In genomic region chr15:41967506-41968206, GRCh38 we compare ENCODE assay signal across 8 cellular contexts.
A peak's percentile ranks its signal among the peaks of the same experiment; 100 is the strongest.
DNase-seq lines count a peak whose midpoint lies in the region; ATAC-seq and TF ChIP-seq lines count a peak whose summit lies in the region.
"Had no signal": no experiment of that assay in that cellular context is flagged by ENCODE, and none has a peak within 500 bp of the region (broad histone marks: within the 10 kb centered on the region; RNA-seq: fewer than 3 reads in every experiment).

No MANE protein-coding gene starts in this region.

- H3K9me2 ChIP-seq in SU-DHL-6 (replicated peaks; ENCODE audit: insufficient read depth, low read length), result no peaks in the 10 kb centered on the region

- H3K9ac ChIP-seq in SU-DHL-6 (ENCODE audit: low read length), result peak overlapping the region; percentile 22; the same call in 1 of the 2 replicates

- no peak for TF ChIP-seq CTCF in SU-DHL-6 (IDR thresholded peaks at IDR 0.05; ENCODE audit: insufficient read depth, low read length, poor library complexity, severe bottlenecking)

- no peak for ATAC-seq in stimulated activated effector memory CD8-positive, alpha-beta T cell treated with anti-CD3 and anti-CD28 coated beads, Interleukin-12 subunit alpha, Interleukin-12 subunit beta, amount 100 ng/mL, for 72 hours
- ATAC-seq in HG02973 (IDR thresholded peaks at IDR 0.05; ENCODE audit: unreplicated experiment), result no peak

- no peak overlapping the region for H3K4me3 ChIP-seq in SU-DHL-6 (ENCODE audit: insufficient read depth, low read length, poor library complexity, severe bottlenecking)

- peaks cover 21% of the 10 kb centered on the region for H3F3A ChIP-seq in SU-DHL-6 (ENCODE audit: insufficient read depth)

- peak overlapping the region; percentile 27 for H3K4me3 Mint-ChIP-seq in stimulated activated effector memory CD8-positive, alpha-beta T cell treated with anti-CD3 and anti-CD28 coated beads, Interleukin-12 subunit alpha, Interleukin-12 subunit beta, amount 100 ng/mL, for 72 hours

- H3K27me3 ChIP-seq in SU-DHL-6 (ENCODE audit: low read length), result no peaks in the 10 kb centered on the region

- H3K4me2 ChIP-seq in SU-DHL-6 (ENCODE audit: low read depth, low read length, poor library complexity, severe bottlenecking), result peak overlapping the region; percentile 51

- peaks cover 8% of the 10 kb centered on the region; the same call in 1 of the 2 replicates for H3K79me2 ChIP-seq in SU-DHL-6 (ENCODE audit: insufficient read depth, low read length)

- DNase-seq in GM19240 (ENCODE audit: insufficient read length, low spot score) (peak; percentile 45), glomerular visceral epithelial cell (ENCODE audit: extremely low spot score) (peak; percentile 86), 8988T (no peak), T-helper 9 cell (no peak)
- DNase-seq in stimulated activated effector memory CD8-positive, alpha-beta T cell treated with anti-CD3 and anti-CD28 coated beads, Interleukin-12 subunit alpha, Interleukin-12 subunit beta, amount 100 ng/mL, for 72 hours (ENCODE audit: low spot score in 2 of 2), result no peak
- DNase-seq: stimulated activated naive CD4-positive, alpha-beta T cell treated with Interleukin-2 at 50 U/mL for 16 hours had no signal

- no peaks in the 10 kb centered on the region for H3K36me3 ChIP-seq in SU-DHL-6 (ENCODE audit: low read length)

- peak overlapping the region; percentile 83 for H3K27ac Mint-ChIP-seq in stimulated activated effector memory CD8-positive, alpha-beta T cell treated with anti-CD3 and anti-CD28 coated beads, Interleukin-12 subunit alpha, Interleukin-12 subunit beta, amount 100 ng/mL, for 72 hours

- peaks cover 61% of the 10 kb centered on the region for H3K36me3 Mint-ChIP-seq in stimulated activated effector memory CD8-positive, alpha-beta T cell treated with anti-CD3 and anti-CD28 coated beads, Interleukin-12 subunit alpha, Interleukin-12 subunit beta, amount 100 ng/mL, for 72 hours

- H3K9me3 ChIP-seq in SU-DHL-6 (ENCODE audit: insufficient read depth, low read length), result no peaks in the 10 kb centered on the region

- peaks cover 60% of the 10 kb centered on the region for H3K4me1 Mint-ChIP-seq in stimulated activated effector memory CD8-positive, alpha-beta T cell treated with anti-CD3 and anti-CD28 coated beads, Interleukin-12 subunit alpha, Interleukin-12 subunit beta, amount 100 ng/mL, for 72 hours

- H3K27ac ChIP-seq in SU-DHL-6 (ENCODE audit: low read depth, low read length), result peak overlapping the region; percentile 30; the same call in 1 of the 2 replicates

- peak overlapping the region; percentile 14 for H2AFZ ChIP-seq in SU-DHL-6 (ENCODE audit: low read depth, low read length, severe bottlenecking)

- no peaks in the 10 kb centered on the region for H3K9me3 Mint-ChIP-seq in stimulated activated effector memory CD8-positive, alpha-beta T cell treated with anti-CD3 and anti-CD28 coated beads, Interleukin-12 subunit alpha, Interleukin-12 subunit beta, amount 100 ng/mL, for 72 hours

- H4K20me1 ChIP-seq in SU-DHL-6 (ENCODE audit: low read depth, low read length), result no peaks in the 10 kb centered on the region

Comparison
In these comparisons a context has a peak if more than half of its experiments do, and no peak if none do; other contexts are left out.
1. DNase-seq: peak in GM19240 (single experiment) and glomerular visceral epithelial cell (single experiment); none in stimulated activated effector memory CD8-positive, alpha-beta T cell treated with anti-CD3 and anti-CD28 coated beads, Interleukin-12 subunit alpha, Interleukin-12 subunit beta, amount 100 ng/mL, for 72 hours (0 of 2), 8988T (single experiment) and T-helper 9 cell (single experiment).